Comparison of ENCODE assay signal across 12 cellular contexts in genomic region chr2:180222642-180223041, GRCh38.
DNase-seq lines count a peak whose midpoint lies in the region; ATAC-seq and TF ChIP-seq lines count a peak whose summit lies in the region.
"Had no signal": no experiment of that assay in that cellular context is flagged by ENCODE, and none has a peak within 500 bp of the region (broad histone marks: within the 10 kb centered on the region; RNA-seq: fewer than 3 reads in every experiment).

No MANE protein-coding gene starts in this region.

- H3K9me3 Mint-ChIP-seq in stimulated activated naive B cell treated with anti-CD40 and anti-IgM and Interleukin-4, amounts not matched to agents 10 μg/mL and 1 μg/mL and 100 μg/mL, for 72 hours, result peaks cover 11 to 12% of the 10 kb centered on the region in 2 donors

- H3K36me3 Mint-ChIP-seq in stimulated activated naive B cell treated with anti-CD40 and anti-IgM and Interleukin-4, amounts not matched to agents 10 μg/mL and 1 μg/mL and 100 μg/mL, for 72 hours, result no peaks in the 10 kb centered on the region

- intact Hi-C loops in heart left ventricle (cut with DNase I), result no loop called here
- intact Hi-C loops in cardiac septum (cut with DNase I), result no loop called here

- ATAC-seq in heart left ventricle (peak; percentile 32 to 96 (median 80)), HG03565 (IDR thresholded peaks at IDR 0.05; ENCODE audit: unreplicated experiment) (no peak), HG03469 (IDR thresholded peaks at IDR 0.05; ENCODE audit: unreplicated experiment) (no peak)
- no peak for ATAC-seq in stimulated activated naive B cell treated with anti-CD40 and anti-IgM and Interleukin-4, amounts not matched to agents 10 μg/mL and 1 μg/mL and 100 μg/mL, for 72 hours (replicated peaks)

- TF ChIP-seq CTCF in heart left ventricle (IDR thresholded peaks at IDR 0.05) (no peak), GM13976 (IDR thresholded peaks at IDR 0.05; ENCODE audit: borderline replicate concordance, control extremely low read depth, extremely low read depth, insufficient read depth, missing control alignments) (no peak)

- no peak for TF ChIP-seq POLR2A in heart left ventricle (IDR thresholded peaks at IDR 0.05)

- H3K9me3 ChIP-seq in heart left ventricle, result peaks cover 0 to 21% (median 5%) of the 10 kb centered on the region in 12 donors

- peak in 3 of 5 donors; percentile 10 to 46 (median 31) for DNase-seq in heart left ventricle
- no peak for DNase-seq in cardiac septum (ENCODE audit: low spot score)
- DNase-seq in astrocyte of the hippocampus (ENCODE audit: low read depth, low spot score), result peak; percentile 61
- DNase-seq in inferior parietal cortex (ENCODE audit: extremely low spot score), result peak; percentile 59
- DNase-seq in stimulated activated naive B cell treated with anti-CD40 and anti-IgM and Interleukin-4, amounts not matched to agents 10 μg/mL and 1 μg/mL and 100 μg/mL, for 72 hours, result no peak
- DNase-seq in GM13976 (ENCODE audit: low spot score), result no peak
- DNase-seq: activated CD4-positive, alpha-beta T cell treated with anti-CD3 and anti-CD28 coated beads for 1 hour; stimulated activated naive CD4-positive, alpha-beta T cell had no signal

- H3K4me1 Mint-ChIP-seq in stimulated activated naive B cell treated with anti-CD40 and anti-IgM and Interleukin-4, amounts not matched to agents 10 μg/mL and 1 μg/mL and 100 μg/mL, for 72 hours, result no peaks in the 10 kb centered on the region
- H3K4me1 Mint-ChIP-seq: memory B cell had no signal

- WGBS in heart left ventricle, 4 donors, result 50 to 64% (median 56%) methylated on average over 1 of the region's 1 CpG

- no peak overlapping the region for H3K4me3 ChIP-seq in heart left ventricle
- H3K4me3 ChIP-seq: BLaER1 had no signal

- H3K27ac ChIP-seq in heart left ventricle, result no peak overlapping the region
- H3K27ac ChIP-seq: BLaER1 had no signal

- no peak overlapping the region for H3K4me3 Mint-ChIP-seq in stimulated activated naive B cell treated with anti-CD40 and anti-IgM and Interleukin-4, amounts not matched to agents 10 μg/mL and 1 μg/mL and 100 μg/mL, for 72 hours
- H3K4me3 Mint-ChIP-seq: memory B cell had no signal

- H3K4me1 ChIP-seq in heart left ventricle, result no peaks in the 10 kb centered on the region
- H3K4me1 ChIP-seq: BLaER1 had no signal

- H3K27me3 ChIP-seq in heart left ventricle, result no peaks in the 10 kb centered on the region
- H3K27me3 ChIP-seq: BLaER1 had no signal

- H3K27ac Mint-ChIP-seq in stimulated activated naive B cell treated with anti-CD40 and anti-IgM and Interleukin-4, amounts not matched to agents 10 μg/mL and 1 μg/mL and 100 μg/mL, for 72 hours, result no peak overlapping the region
- H3K27ac Mint-ChIP-seq: memory B cell had no signal

- H3K27me3 Mint-ChIP-seq in stimulated activated naive B cell treated with anti-CD40 and anti-IgM and Interleukin-4, amounts not matched to agents 10 μg/mL and 1 μg/mL and 100 μg/mL, for 72 hours, result no peaks in the 10 kb centered on the region

- no peaks in the 10 kb centered on the region for H3K36me3 ChIP-seq in heart left ventricle
- H3K36me3 ChIP-seq: BLaER1 had no signal

- in situ Hi-C loops in GM13976 (cut with MboI; ENCODE audit: low sequenced_read_pairs, unreplicated experiment), result no loop called here

Comparison
In these comparisons a context has a peak if more than half of its experiments do, and no peak if none do; other contexts are left out.
1. DNase-seq: peak in heart left ventricle (3 of 5), astrocyte of the hippocampus (single experiment) and inferior parietal cortex (single experiment); none in cardiac septum (single experiment), stimulated activated naive B cell treated with anti-CD40 and anti-IgM and Interleukin-4, amounts not matched to agents 10 μg/mL and 1 μg/mL and 100 μg/mL, for 72 hours (single experiment) and GM13976 (single experiment).
2. ATAC-seq: peak in heart left ventricle (4 of 4); none in stimulated activated naive B cell treated with anti-CD40 and anti-IgM and Interleukin-4, amounts not matched to agents 10 μg/mL and 1 μg/mL and 100 μg/mL, for 72 hours (0 of 2), HG03565 (single experiment) and HG03469 (single experiment).